Comparison of ENCODE assay signal across 8 cellular contexts in the genomic region with DNA sequence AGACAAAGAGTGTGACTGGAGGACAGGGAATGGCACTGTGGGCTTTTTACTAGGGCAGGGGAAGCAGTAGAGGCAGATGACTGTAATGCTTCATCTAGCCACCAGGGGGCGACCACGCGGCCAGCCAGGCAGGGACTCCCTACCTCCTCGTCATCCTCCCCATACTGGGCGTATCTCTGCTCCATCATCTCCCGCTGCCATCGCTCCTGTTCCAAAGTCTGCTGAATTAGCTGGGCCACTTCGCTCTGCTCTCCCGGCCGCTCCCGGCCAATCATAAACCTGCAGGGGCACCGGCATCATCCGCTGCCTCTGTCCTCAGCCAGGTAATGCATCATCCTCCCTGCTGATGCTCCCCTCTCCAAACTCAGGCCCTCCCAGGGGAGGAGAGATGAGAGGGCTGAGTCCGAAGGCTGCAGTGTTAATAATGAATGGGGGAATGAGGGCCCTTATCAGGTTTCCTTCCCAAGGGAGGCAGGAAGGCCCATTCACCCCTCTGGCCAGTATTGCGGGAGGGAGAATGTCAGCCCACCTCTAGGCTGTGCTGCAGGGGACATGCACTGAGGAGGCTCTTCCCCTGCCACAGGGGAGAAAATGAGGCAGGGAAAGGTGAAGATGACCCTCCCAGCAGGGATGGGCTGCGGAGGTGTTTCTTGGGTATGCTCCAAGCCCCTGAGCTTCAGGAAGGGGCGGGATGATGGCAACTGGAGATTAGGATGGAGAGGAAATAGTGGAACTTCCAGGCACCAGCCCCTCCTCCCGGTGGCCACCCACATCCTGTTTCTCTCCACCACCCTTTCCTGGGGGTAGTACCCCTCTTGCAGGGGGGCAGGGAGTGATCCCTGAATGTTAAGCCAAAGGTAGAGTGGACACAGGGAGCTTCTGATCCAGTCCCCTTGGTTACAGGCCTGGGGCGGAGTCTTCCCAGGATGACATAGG. TPM values are rescaled to one million over a fixed set of nuclear protein-coding genes. Genes with fewer than 3 reads are reported as not detected.
DNase-seq lines count a peak whose midpoint lies in the region; ATAC-seq and TF ChIP-seq lines count a peak whose summit lies in the region.

No MANE protein-coding gene starts in this region.

- H3K4me1 ChIP-seq in psoas muscle, result peaks cover 4% of the 10 kb centered on the region

- 37 to 47% (median 37%) methylated on average over 19 of the region's 19 CpGs for WGBS in psoas muscle, 3 donors

- DNase-seq in NCI-H1436 (lab: John Stamatoyannopoulos, UW) (peak; percentile 45), NCI-H1436 treated with DMSO at 0.1 percent for 48 hours (lab: John Stamatoyannopoulos, UW) (no peak), HuH-7.5 (ENCODE audit: low spot score) (peak; percentile 96), SKM-1 treated with dmso at 0.1 percent for 144 hours (lab: John Stamatoyannopoulos, UW; ENCODE audit: unreplicated experiment) (peak; percentile 56), Right ventricle myocardium inferior (ENCODE audit: missing footprints) (peak; percentile 93), psoas muscle (peak; percentile 80 to 91)
- peak; percentile 81 for DNase-seq in activated naive CD4-positive, alpha-beta T cell treated with anti-CD3 and anti-CD28 coated beads, Interleukin-2, amount 50 U/mL, for 16 hours

- H3K27me3 ChIP-seq in psoas muscle (ENCODE audit: insufficient read depth in 3 of 3, low read length in 2 of 3), result no peaks in the 10 kb centered on the region

- no peaks in the 10 kb centered on the region for H3K9me3 ChIP-seq in psoas muscle

- H3K27ac ChIP-seq in psoas muscle, result peak overlapping the region; percentile 27

- no peak overlapping the region for H3K4me3 ChIP-seq in psoas muscle

- intact Hi-C loops in Right ventricle myocardium inferior (cut with DNase I), result loop anchor here (2.0 kb wide), 1 partner anchor 37 kb away; no protein-coding TSS in a partner anchor
- intact Hi-C loops in psoas muscle (cut with DNase I), result loop anchor here (2.0 to 5.0 kb wide), 2 partner anchors 21 to 37 kb away; no protein-coding TSS in a partner anchor

- peaks cover 15 to 98% of the 10 kb centered on the region in 2 donors for H3K36me3 ChIP-seq in psoas muscle (ENCODE audit: insufficient read depth in 1 of 2, low read depth in 1 of 2)

- ATAC-seq in Right ventricle myocardium inferior (peak; percentile 76), psoas muscle (peak; percentile 83 to 90 (median 88)), GM21381 (IDR thresholded peaks at IDR 0.05; ENCODE audit: unreplicated experiment) (no peak)

- TF ChIP-seq CTCF in psoas muscle (IDR thresholded peaks at IDR 0.05), result peak; percentile 97

RNA-seq across cellular contexts. Expression of a gene that starts 10.3 kb away (rescaled TPM):
- total RNA-seq in Right ventricle myocardium inferior, result 1.7 TPM
- 1 to 10 TPM in 3 of 4 donors, under 1 TPM in 1; 0.55 to 2.7 (median 1.3) TPM for total RNA-seq in psoas muscle
- 1 to 10 TPM in 1 of 3 donors, under 1 TPM in 2; 0.64 to 1.3 (median 0.98) TPM for polyA plus RNA-seq in psoas muscle

RNA-seq across cellular contexts. Expression of a gene that starts 10.3 kb away (rescaled TPM):
- total RNA-seq in Right ventricle myocardium inferior, result 38.4 TPM
- total RNA-seq in psoas muscle, result 10 to 100 TPM; 15.1 to 26.5 (median 18.4) TPM
- 10 to 100 TPM in 2 of 3 donors, 1 to 10 TPM in 1; 7.0 to 11.3 (median 11.0) TPM for polyA plus RNA-seq in psoas muscle

RNA-seq across cellular contexts. Expression of a gene that starts 25.6 kb away (rescaled TPM):
- total RNA-seq in Right ventricle myocardium inferior, result 151 TPM
- 100 to 1,000 TPM; 245 to 291 (median 266) TPM for total RNA-seq in psoas muscle
- 100 to 1,000 TPM; 120 to 254 (median 151) TPM for polyA plus RNA-seq in psoas muscle

RNA-seq across cellular contexts. Expression of a gene that starts 45.1 kb away (rescaled TPM):
- total RNA-seq in Right ventricle myocardium inferior (260 TPM), psoas muscle (100 to 1,000 TPM in 2 of 4 donors, 10 to 100 TPM in 2; 79.3 to 213 (median 110) TPM)
- polyA plus RNA-seq in psoas muscle, result 10 to 100 TPM; 50.3 to 99.4 (median 55.2) TPM
